In the genomic region with DNA sequence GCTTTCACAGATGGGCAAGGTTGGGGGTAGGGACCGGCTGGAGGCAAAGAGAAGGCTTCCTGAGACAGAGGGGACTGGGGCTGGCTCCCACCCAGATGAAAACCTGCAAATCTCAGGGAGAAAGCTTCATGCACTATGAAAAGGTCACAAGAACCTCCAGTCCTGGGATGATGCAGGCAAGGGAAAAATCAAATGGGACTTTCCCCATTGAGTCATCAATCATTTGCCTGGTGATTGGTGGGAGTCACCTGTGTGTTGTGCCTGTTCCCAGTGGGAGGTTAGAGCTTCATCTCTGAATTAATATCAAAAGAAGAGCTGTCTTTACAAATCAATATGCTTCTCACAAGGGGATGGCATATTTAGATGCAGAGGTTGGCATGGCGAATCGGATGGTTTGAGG, we compare ENCODE assay signal across 16 cellular contexts. TPM values are rescaled to one million over a fixed set of nuclear protein-coding genes. Genes with fewer than 3 reads are reported as not detected.
"Had no signal": no experiment of that assay in that cellular context is flagged by ENCODE, and none has a peak within 500 bp of the region (broad histone marks: within the 10 kb centered on the region; RNA-seq: fewer than 3 reads in every experiment).

No MANE protein-coding gene starts in this region.

- H3K4me1 Mint-ChIP-seq: immature natural killer cell; naive thymus-derived CD8-positive, alpha-beta T cell had no signal

- H3K36me3 Mint-ChIP-seq: immature natural killer cell; naive thymus-derived CD8-positive, alpha-beta T cell had no signal

- H3K9me3 Mint-ChIP-seq: activated CD4-positive, alpha-beta T cell treated with anti-CD3 and anti-CD28 coated beads, Interleukin-2, amount 10 ng/mL, durations not matched to agents 24 days and 14 days; immature natural killer cell; naive thymus-derived CD8-positive, alpha-beta T cell had no signal

- H3K36me3 ChIP-seq: right atrium auricular region, SJSA1 had no signal

- H3K27me3 ChIP-seq: body of pancreas, right atrium auricular region had no signal

- H3K27ac Mint-ChIP-seq: activated CD4-positive, alpha-beta T cell treated with anti-CD3 and anti-CD28 coated beads, Interleukin-2, amount 10 ng/mL, durations not matched to agents 24 days and 14 days; immature natural killer cell; naive thymus-derived CD8-positive, alpha-beta T cell had no signal

- H3K4me3 ChIP-seq: body of pancreas, lung, right atrium auricular region, SJSA1, skin epidermis had no signal

- H3K4me3 Mint-ChIP-seq: activated CD4-positive, alpha-beta T cell treated with anti-CD3 and anti-CD28 coated beads, Interleukin-2, amount 10 ng/mL, durations not matched to agents 24 days and 14 days; immature natural killer cell; naive thymus-derived CD8-positive, alpha-beta T cell had no signal

- DNase-seq: activated CD4-positive, alpha-beta T cell treated with anti-CD3 and anti-CD28 coated beads, Interleukin-2, amount 10 ng/mL, durations not matched to agents 24 days and 14 days; activated effector memory CD4-positive, alpha-beta T cell treated with anti-CD3 and anti-CD28 coated beads, Interleukin-2, amount 50 U/mL, for 16 hours; activated T-cell treated with anti-CD3 and anti-CD28 coated beads for 4 hours; body of pancreas; dermis blood vessel endothelial cell; immature natural killer cell; left colon; naive thymus-derived CD8-positive, alpha-beta T cell; posterior cingulate gyrus; substantia nigra; trophoblast cell had no signal

RNA-seq across cellular contexts. Expression of gene CACNA1D, which starts 49.9 kb away (rescaled TPM):
- total RNA-seq: dermis blood vessel endothelial cell; fibroblast of villous mesenchyme; naive thymus-derived CD8-positive, alpha-beta T cell; SJSA1 had no signal
